In genomic region chr12:98425859-98426258, GRCh38 we compare ENCODE assay signal across 23 cellular contexts.
"Had no signal": no experiment of that assay in that cellular context is flagged by ENCODE, and none has a peak within 500 bp of the region (broad histone marks: within the 10 kb centered on the region; RNA-seq: fewer than 3 reads in every experiment).

No MANE protein-coding gene starts in this region.

- H3K36me3 ChIP-seq: colonic mucosa, ovary, right lobe of liver had no signal

- DNase-seq: activated CD4-positive, alpha-beta memory T cell treated with anti-CD3 and anti-CD28 coated beads, Interleukin-2, amount 10 ng/mL, durations not matched to agents 7 days and 5 days; activated CD4-positive, alpha-beta T cell treated with anti-CD3 and anti-CD28 coated beads for 48 hours; activated CD4-positive, CD25-positive, alpha-beta regulatory T cell; activated CD8-positive, alpha-beta memory T cell treated with anti-CD3 and anti-CD28 coated beads, Interleukin-2, amount 10 ng/mL, durations not matched to agents 7 days and 5 days; activated naive CD4-positive, alpha-beta T cell treated with Interleukin-2 at 50 U/mL for 16 hours; activated naive CD8-positive, alpha-beta T cell treated with anti-CD3 and anti-CD28 coated beads, Interleukin-2, amount 10 ng/mL, durations not matched to agents 7 days and 5 days; body of pancreas; central memory CD4-positive, alpha-beta T cell; colonic mucosa; endodermal cell; foreskin melanocyte; glutamatergic neuron; kidney; mammary epithelial cell; mucosa of descending colon; naive B cell; ovary; right lobe of liver; stimulated activated CD4-positive, alpha-beta T cell treated with anti-CD3 and anti-CD28 coated beads, Interleukin-4, amount 100 ng/mL, for 24 hours; testis had no signal

- H3K9me3 ChIP-seq: body of pancreas, colonic mucosa, mucosa of descending colon, ovary, right lobe of liver, testis had no signal

- H3K4me3 ChIP-seq: body of pancreas, colonic mucosa, mucosa of descending colon, ovary, right lobe of liver, testis had no signal

- H3K27me3 ChIP-seq: body of pancreas, colonic mucosa, ovary, right lobe of liver, testis had no signal

- ATAC-seq: activated CD8-positive, alpha-beta memory T cell treated with anti-CD3 and anti-CD28 coated beads, Interleukin-2, amount 10 ng/mL, durations not matched to agents 7 days and 5 days; body of pancreas; left lobe of liver; mucosa of descending colon; right lobe of liver; stimulated activated effector memory CD8-positive, alpha-beta T cell treated with anti-CD3 and anti-CD28 coated beads, Interleukin-12 subunit alpha, Interleukin-12 subunit beta, amount 100 ng/mL, for 72 hours had no signal

- H3K4me1 ChIP-seq: colonic mucosa, right lobe of liver had no signal

- H3K27ac ChIP-seq: body of pancreas, colonic mucosa, epithelial cell of prostate, ovary, right lobe of liver, testis had no signal
